In genomic region chr7:150949564-150949963, GRCh38 we compare ENCODE assay signal across 2 cellular contexts.
A peak's percentile ranks its signal among the peaks of the same experiment; 100 is the strongest.
TF ChIP-seq lines count a peak whose summit lies in the region.

No MANE protein-coding gene starts in this region.

TF ChIP-seq in IMR-90, 13 proteins besides CTCF, POLR2A, EP300 and RAD21:
- TF ChIP-seq MAFK (IDR thresholded peaks at IDR 0.05; ENCODE audit: low read depth, low read length): no peak

TF ChIP-seq in K562, 482 proteins besides CTCF, POLR2A, EP300 and RAD21 (continues in another document):
- TF ChIP-seq TBP (optimal IDR thresholded peaks at IDR 0.05; ENCODE audit: low read depth, low read length): no peak
- TF ChIP-seq ZBTB2 (IDR thresholded peaks at IDR 0.05): 0 out of 2 replicates have a peak, but pooled peaks have one; percentile 23
- TF ChIP-seq MAZ (CRISPR knock-in tag; conservative IDR thresholded peaks at IDR 0.05 in 1 of 2, IDR thresholded peaks at IDR 0.05 in 1 of 2): no peak
- no peak for TF ChIP-seq HOXB6 (CRISPR knock-in tag; IDR thresholded peaks at IDR 0.05; ENCODE audit: borderline replicate concordance)
- TF ChIP-seq ZNF239 (CRISPR knock-in tag; IDR thresholded peaks at IDR 0.05): no peak
- TF ChIP-seq, protein P1, sequence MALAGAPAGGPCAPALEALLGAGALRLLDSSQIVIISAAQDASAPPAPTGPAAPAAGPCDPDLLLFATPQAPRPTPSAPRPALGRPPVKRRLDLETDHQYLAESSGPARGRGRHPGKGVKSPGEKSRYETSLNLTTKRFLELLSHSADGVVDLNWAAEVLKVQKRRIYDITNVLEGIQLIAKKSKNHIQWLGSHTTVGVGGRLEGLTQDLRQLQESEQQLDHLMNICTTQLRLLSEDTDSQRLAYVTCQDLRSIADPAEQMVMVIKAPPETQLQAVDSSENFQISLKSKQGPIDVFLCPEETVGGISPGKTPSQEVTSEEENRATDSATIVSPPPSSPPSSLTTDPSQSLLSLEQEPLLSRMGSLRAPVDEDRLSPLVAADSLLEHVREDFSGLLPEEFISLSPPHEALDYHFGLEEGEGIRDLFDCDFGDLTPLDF (CRISPR knock-in tag; IDR thresholded peaks at IDR 0.05): 0 out of 2 replicates have a peak, but pooled peaks have one; percentile 36
- no peak for TF ChIP-seq KDM2B (CRISPR knock-in tag; IDR thresholded peaks at IDR 0.05)
- TF ChIP-seq E2F6 (IDR thresholded peaks at IDR 0.05; ENCODE audit: borderline replicate concordance in 1 of 2, extremely low read depth in 1 of 2, insufficient read depth in 1 of 2, insufficient read length in 1 of 2, low read depth in 1 of 2, low read length in 1 of 2, poor library complexity in 1 of 2, severe bottlenecking in 1 of 2): peak in 1 of 2 experiments; percentile 59
- 0 out of 4 replicates have a peak, but pooled peaks of 1 of the 2 experiments have one; percentile 17 for TF ChIP-seq TRIM24 (IDR thresholded peaks at IDR 0.05)
- TF ChIP-seq, protein P2, sequence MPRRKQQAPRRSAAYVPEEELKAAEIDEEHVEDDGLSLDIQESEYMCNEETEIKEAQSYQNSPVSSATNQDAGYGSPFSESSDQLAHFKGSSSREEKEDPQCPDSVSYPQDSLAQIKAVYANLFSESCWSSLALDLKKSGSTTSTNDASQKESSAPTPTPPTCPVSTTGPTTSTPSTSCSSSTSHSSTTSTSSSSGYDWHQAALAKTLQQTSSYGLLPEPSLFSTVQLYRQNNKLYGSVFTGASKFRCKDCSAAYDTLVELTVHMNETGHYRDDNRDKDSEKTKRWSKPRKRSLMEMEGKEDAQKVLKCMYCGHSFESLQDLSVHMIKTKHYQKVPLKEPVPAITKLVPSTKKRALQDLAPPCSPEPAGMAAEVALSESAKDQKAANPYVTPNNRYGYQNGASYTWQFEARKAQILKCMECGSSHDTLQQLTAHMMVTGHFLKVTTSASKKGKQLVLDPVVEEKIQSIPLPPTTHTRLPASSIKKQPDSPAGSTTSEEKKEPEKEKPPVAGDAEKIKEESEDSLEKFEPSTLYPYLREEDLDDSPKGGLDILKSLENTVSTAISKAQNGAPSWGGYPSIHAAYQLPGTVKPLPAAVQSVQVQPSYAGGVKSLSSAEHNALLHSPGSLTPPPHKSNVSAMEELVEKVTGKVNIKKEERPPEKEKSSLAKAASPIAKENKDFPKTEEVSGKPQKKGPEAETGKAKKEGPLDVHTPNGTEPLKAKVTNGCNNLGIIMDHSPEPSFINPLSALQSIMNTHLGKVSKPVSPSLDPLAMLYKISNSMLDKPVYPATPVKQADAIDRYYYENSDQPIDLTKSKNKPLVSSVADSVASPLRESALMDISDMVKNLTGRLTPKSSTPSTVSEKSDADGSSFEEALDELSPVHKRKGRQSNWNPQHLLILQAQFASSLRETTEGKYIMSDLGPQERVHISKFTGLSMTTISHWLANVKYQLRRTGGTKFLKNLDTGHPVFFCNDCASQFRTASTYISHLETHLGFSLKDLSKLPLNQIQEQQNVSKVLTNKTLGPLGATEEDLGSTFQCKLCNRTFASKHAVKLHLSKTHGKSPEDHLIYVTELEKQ (CRISPR knock-in tag; IDR thresholded peaks at IDR 0.05): no peak
- no peak for TF ChIP-seq GABPA (tag; conservative IDR thresholded peaks at IDR 0.05; ENCODE audit: low read depth)
- TF ChIP-seq SMARCA5 (IDR thresholded peaks at IDR 0.05): 0 out of 2 replicates have a peak, but pooled peaks have one; percentile 27
- TF ChIP-seq ZFP36 (IDR thresholded peaks at IDR 0.05; ENCODE audit: low read depth, low read length, partially characterized antibody): no peak
- no peak for TF ChIP-seq CBFB (CRISPR knock-in tag; IDR thresholded peaks at IDR 0.05)
- no peak for TF ChIP-seq ZNF316 (IDR thresholded peaks at IDR 0.05)
- TF ChIP-seq HDAC1 (IDR thresholded peaks at IDR 0.05): peak in 1 of 2 experiments; percentile 47; a peak in 2 of 4 replicates
- no peak for TF ChIP-seq JUN (IDR thresholded peaks at IDR 0.05; ENCODE audit: borderline replicate concordance, low read depth, low read length)
- TF ChIP-seq JUN (CRISPR knock-in tag; IDR thresholded peaks at IDR 0.05; ENCODE audit: borderline replicate concordance): no peak
- TF ChIP-seq, protein P3, sequence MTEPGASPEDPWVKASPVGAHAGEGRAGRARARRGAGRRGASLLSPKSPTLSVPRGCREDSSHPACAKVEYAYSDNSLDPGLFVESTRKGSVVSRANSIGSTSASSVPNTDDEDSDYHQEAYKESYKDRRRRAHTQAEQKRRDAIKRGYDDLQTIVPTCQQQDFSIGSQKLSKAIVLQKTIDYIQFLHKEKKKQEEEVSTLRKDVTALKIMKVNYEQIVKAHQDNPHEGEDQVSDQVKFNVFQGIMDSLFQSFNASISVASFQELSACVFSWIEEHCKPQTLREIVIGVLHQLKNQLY (CRISPR knock-in tag; conservative IDR thresholded peaks at IDR 0.05): 0 out of 4 replicates have a peak, but pooled peaks of 1 of the 2 experiments have one; percentile 33
- TF ChIP-seq DEAF1 (CRISPR knock-in tag; IDR thresholded peaks at IDR 0.05): no peak
- TF ChIP-seq KDM4B (IDR thresholded peaks at IDR 0.05; ENCODE audit: borderline replicate concordance in 2 of 2, low read depth in 1 of 2): peak in 1 of 2 experiments; percentile 45; a peak in 1 of 4 replicates
- no peak for TF ChIP-seq E2F3 (CRISPR knock-in tag; IDR thresholded peaks at IDR 0.05)
- TF ChIP-seq, protein P4, sequence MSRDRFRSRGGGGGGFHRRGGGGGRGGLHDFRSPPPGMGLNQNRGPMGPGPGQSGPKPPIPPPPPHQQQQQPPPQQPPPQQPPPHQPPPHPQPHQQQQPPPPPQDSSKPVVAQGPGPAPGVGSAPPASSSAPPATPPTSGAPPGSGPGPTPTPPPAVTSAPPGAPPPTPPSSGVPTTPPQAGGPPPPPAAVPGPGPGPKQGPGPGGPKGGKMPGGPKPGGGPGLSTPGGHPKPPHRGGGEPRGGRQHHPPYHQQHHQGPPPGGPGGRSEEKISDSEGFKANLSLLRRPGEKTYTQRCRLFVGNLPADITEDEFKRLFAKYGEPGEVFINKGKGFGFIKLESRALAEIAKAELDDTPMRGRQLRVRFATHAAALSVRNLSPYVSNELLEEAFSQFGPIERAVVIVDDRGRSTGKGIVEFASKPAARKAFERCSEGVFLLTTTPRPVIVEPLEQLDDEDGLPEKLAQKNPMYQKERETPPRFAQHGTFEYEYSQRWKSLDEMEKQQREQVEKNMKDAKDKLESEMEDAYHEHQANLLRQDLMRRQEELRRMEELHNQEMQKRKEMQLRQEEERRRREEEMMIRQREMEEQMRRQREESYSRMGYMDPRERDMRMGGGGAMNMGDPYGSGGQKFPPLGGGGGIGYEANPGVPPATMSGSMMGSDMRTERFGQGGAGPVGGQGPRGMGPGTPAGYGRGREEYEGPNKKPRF (IDR thresholded peaks at IDR 0.05; ENCODE audit: low read depth, low read length): no peak
- TF ChIP-seq ZNF699 (CRISPR knock-in tag; IDR thresholded peaks at IDR 0.05; ENCODE audit: insufficient replicate concordance): no peak
- TF ChIP-seq SMAD4 (CRISPR knock-in tag; conservative IDR thresholded peaks at IDR 0.05): 0 out of 2 replicates have a peak, but pooled peaks have one; percentile 41
- TF ChIP-seq CREB1 (IDR thresholded peaks at IDR 0.05): no peak
- TF ChIP-seq CREB1 (CRISPR knock-in tag; IDR thresholded peaks at IDR 0.05): no peak
- TF ChIP-seq, protein P5, sequence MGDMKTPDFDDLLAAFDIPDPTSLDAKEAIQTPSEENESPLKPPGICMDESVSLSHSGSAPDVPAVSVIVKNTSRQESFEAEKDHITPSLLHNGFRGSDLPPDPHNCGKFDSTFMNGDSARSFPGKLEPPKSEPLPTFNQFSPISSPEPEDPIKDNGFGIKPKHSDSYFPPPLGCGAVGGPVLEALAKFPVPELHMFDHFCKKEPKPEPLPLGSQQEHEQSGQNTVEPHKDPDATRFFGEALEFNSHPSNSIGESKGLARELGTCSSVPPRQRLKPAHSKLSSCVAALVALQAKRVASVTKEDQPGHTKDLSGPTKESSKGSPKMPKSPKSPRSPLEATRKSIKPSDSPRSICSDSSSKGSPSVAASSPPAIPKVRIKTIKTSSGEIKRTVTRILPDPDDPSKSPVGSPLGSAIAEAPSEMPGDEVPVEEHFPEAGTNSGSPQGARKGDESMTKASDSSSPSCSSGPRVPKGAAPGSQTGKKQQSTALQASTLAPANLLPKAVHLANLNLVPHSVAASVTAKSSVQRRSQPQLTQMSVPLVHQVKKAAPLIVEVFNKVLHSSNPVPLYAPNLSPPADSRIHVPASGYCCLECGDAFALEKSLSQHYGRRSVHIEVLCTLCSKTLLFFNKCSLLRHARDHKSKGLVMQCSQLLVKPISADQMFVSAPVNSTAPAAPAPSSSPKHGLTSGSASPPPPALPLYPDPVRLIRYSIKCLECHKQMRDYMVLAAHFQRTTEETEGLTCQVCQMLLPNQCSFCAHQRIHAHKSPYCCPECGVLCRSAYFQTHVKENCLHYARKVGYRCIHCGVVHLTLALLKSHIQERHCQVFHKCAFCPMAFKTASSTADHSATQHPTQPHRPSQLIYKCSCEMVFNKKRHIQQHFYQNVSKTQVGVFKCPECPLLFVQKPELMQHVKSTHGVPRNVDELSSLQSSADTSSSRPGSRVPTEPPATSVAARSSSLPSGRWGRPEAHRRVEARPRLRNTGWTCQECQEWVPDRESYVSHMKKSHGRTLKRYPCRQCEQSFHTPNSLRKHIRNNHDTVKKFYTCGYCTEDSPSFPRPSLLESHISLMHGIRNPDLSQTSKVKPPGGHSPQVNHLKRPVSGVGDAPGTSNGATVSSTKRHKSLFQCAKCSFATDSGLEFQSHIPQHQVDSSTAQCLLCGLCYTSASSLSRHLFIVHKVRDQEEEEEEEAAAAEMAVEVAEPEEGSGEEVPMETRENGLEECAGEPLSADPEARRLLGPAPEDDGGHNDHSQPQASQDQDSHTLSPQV (IDR thresholded peaks at IDR 0.05): peak; percentile 80; the same call in 1 of the 2 replicates
- no peak for TF ChIP-seq FOSL1 (tag; conservative IDR thresholded peaks at IDR 0.05)
- peak; percentile 28; the same call in 1 of the 2 replicates for TF ChIP-seq DPF2 (IDR thresholded peaks at IDR 0.05)
- TF ChIP-seq REST (CRISPR knock-in tag; IDR thresholded peaks at IDR 0.05; ENCODE audit: low read depth): no peak
- no peak for TF ChIP-seq OTX1 (CRISPR knock-in tag; IDR thresholded peaks at IDR 0.05)
- TF ChIP-seq EP400 (IDR thresholded peaks at IDR 0.05): peak; percentile 34; the same call in 1 of the 2 replicates
- no peak for TF ChIP-seq FIP1L1 (IDR thresholded peaks at IDR 0.05; ENCODE audit: low read depth, low read length, poor library complexity, severe bottlenecking)
- TF ChIP-seq, protein P6, sequence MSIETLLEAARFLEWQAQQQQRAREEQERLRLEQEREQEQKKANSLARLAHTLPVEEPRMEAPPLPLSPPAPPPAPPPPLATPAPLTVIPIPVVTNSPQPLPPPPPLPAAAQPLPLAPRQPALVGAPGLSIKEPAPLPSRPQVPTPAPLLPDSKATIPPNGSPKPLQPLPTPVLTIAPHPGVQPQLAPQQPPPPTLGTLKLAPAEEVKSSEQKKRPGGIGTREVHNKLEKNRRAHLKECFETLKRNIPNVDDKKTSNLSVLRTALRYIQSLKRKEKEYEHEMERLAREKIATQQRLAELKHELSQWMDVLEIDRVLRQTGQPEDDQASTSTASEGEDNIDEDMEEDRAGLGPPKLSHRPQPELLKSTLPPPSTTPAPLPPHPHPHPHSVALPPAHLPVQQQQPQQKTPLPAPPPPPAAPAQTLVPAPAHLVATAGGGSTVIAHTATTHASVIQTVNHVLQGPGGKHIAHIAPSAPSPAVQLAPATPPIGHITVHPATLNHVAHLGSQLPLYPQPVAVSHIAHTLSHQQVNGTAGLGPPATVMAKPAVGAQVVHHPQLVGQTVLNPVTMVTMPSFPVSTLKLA (conservative IDR thresholded peaks at IDR 0.05): peak; percentile 28 to 44; a peak in 1 of 4 replicates
- TF ChIP-seq GTF2E2 (tag; IDR thresholded peaks at IDR 0.05): no peak
- no peak for TF ChIP-seq ZNF12 (CRISPR knock-in tag; IDR thresholded peaks at IDR 0.05)
- TF ChIP-seq ZNF24 (IDR thresholded peaks at IDR 0.05): 0 out of 2 replicates have a peak, but pooled peaks have one; percentile 48
